Comparison of ENCODE assay signal across 1 cellular context in the genomic region with DNA sequence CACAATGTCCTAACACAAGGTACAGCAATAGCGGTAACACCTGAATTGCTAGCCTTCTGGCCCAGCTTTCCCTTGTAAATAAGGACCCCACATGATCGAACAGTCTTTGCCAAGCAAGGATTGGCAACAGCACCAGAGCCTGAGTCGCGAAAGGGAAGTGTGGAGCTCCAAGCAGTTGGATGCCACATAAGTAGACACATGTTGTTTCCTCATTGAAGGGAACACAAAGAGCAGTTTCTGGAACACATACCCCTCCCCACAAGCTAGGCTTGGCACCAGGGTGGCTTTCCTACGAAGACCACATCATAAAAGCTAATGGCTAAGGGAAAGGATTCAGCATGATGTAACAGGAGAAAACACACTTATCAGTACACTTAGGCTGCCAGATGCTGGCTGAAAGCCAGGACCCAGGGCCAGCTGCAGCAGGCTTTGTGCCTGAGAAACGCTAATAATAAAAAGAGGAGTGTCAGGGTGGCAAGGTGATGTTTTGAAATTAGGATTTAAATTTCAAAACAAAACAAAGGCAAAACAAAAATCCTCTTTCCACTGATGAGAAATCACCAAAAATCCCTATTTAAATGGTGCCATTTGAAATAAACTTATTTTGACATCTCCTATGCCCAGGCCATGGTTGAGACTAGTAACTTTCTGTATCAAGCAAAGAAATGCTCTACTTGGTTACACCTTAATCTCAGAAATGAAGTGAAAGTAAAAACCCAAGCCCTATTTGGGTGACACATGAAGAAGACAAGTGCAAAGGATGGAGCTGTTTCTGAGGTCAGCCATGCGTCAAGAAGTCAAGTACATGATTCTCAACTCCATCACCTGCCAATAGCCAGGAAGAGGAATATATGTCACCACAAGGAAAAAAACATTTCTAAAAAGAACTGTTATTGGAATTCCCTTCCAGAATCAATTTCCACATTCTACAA.
A peak's percentile ranks its signal among the peaks of the same experiment; 100 is the strongest.
TF ChIP-seq lines count a peak whose summit lies in the region.

No MANE protein-coding gene starts in this region.

TF ChIP-seq in HEK293, 187 proteins besides CTCF, POLR2A, EP300 and RAD21 (continued from another document):
- TF ChIP-seq, protein P1, sequence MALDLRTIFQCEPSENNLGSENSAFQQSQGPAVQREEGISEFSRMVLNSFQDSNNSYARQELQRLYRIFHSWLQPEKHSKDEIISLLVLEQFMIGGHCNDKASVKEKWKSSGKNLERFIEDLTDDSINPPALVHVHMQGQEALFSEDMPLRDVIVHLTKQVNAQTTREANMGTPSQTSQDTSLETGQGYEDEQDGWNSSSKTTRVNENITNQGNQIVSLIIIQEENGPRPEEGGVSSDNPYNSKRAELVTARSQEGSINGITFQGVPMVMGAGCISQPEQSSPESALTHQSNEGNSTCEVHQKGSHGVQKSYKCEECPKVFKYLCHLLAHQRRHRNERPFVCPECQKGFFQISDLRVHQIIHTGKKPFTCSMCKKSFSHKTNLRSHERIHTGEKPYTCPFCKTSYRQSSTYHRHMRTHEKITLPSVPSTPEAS (tag by site-specific recombination; IDR thresholded peaks at IDR 0.05) = no peak
- peak; percentile 60 for TF ChIP-seq WT1 (tag by site-specific recombination; IDR thresholded peaks at IDR 0.05)
- no peak for TF ChIP-seq ZNF223 (tag by site-specific recombination; IDR thresholded peaks at IDR 0.05)
- TF ChIP-seq ZNF670 (tag by site-specific recombination; IDR thresholded peaks at IDR 0.05; ENCODE audit: low read depth) = no peak
- TF ChIP-seq RBAK (tag by site-specific recombination; IDR thresholded peaks at IDR 0.05) = no peak
- TF ChIP-seq ZNF621 (tag by site-specific recombination; IDR thresholded peaks at IDR 0.05) = no peak
- peak; percentile 29; the same call in 1 of the 2 replicates for TF ChIP-seq ZNF600 (tag by site-specific recombination; IDR thresholded peaks at IDR 0.05)
- TF ChIP-seq, protein P2, sequence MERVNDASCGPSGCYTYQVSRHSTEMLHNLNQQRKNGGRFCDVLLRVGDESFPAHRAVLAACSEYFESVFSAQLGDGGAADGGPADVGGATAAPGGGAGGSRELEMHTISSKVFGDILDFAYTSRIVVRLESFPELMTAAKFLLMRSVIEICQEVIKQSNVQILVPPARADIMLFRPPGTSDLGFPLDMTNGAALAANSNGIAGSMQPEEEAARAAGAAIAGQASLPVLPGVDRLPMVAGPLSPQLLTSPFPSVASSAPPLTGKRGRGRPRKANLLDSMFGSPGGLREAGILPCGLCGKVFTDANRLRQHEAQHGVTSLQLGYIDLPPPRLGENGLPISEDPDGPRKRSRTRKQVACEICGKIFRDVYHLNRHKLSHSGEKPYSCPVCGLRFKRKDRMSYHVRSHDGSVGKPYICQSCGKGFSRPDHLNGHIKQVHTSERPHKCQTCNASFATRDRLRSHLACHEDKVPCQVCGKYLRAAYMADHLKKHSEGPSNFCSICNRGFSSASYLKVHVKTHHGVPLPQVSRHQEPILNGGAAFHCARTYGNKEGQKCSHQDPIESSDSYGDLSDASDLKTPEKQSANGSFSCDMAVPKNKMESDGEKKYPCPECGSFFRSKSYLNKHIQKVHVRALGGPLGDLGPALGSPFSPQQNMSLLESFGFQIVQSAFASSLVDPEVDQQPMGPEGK (tag by site-specific recombination; IDR thresholded peaks at IDR 0.05) = peak; percentile 71
- TF ChIP-seq EGR2 (tag by site-specific recombination; IDR thresholded peaks at IDR 0.05; ENCODE audit: low read depth) = no peak
- TF ChIP-seq ZNF843 (tag by site-specific recombination; IDR thresholded peaks at IDR 0.05) = 0 out of 2 replicates have a peak, but pooled peaks have one; percentile 50
- TF ChIP-seq ZNF561 (tag by site-specific recombination; IDR thresholded peaks at IDR 0.05; ENCODE audit: borderline replicate concordance) = peak; percentile 91
- TF ChIP-seq ZSCAN23 (tag by site-specific recombination; IDR thresholded peaks at IDR 0.05) = no peak
- TF ChIP-seq ZNF610 (tag by site-specific recombination; IDR thresholded peaks at IDR 0.05; ENCODE audit: borderline replicate concordance) = 0 out of 2 replicates have a peak, but pooled peaks have one; percentile 16
- no peak for TF ChIP-seq ZNF23 (tag by site-specific recombination; IDR thresholded peaks at IDR 0.05; ENCODE audit: borderline replicate concordance)
- no peak for TF ChIP-seq ZNF248 (tag by site-specific recombination; IDR thresholded peaks at IDR 0.05)
- TF ChIP-seq, protein P3, sequence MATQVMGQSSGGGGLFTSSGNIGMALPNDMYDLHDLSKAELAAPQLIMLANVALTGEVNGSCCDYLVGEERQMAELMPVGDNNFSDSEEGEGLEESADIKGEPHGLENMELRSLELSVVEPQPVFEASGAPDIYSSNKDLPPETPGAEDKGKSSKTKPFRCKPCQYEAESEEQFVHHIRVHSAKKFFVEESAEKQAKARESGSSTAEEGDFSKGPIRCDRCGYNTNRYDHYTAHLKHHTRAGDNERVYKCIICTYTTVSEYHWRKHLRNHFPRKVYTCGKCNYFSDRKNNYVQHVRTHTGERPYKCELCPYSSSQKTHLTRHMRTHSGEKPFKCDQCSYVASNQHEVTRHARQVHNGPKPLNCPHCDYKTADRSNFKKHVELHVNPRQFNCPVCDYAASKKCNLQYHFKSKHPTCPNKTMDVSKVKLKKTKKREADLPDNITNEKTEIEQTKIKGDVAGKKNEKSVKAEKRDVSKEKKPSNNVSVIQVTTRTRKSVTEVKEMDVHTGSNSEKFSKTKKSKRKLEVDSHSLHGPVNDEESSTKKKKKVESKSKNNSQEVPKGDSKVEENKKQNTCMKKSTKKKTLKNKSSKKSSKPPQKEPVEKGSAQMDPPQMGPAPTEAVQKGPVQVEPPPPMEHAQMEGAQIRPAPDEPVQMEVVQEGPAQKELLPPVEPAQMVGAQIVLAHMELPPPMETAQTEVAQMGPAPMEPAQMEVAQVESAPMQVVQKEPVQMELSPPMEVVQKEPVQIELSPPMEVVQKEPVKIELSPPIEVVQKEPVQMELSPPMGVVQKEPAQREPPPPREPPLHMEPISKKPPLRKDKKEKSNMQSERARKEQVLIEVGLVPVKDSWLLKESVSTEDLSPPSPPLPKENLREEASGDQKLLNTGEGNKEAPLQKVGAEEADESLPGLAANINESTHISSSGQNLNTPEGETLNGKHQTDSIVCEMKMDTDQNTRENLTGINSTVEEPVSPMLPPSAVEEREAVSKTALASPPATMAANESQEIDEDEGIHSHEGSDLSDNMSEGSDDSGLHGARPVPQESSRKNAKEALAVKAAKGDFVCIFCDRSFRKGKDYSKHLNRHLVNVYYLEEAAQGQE (tag by site-specific recombination; IDR thresholded peaks at IDR 0.05) = no peak
- peak; percentile 92 for TF ChIP-seq ZEB2 (tag by site-specific recombination; IDR thresholded peaks at IDR 0.05)
- no peak for TF ChIP-seq GLI4 (tag by site-specific recombination; IDR thresholded peaks at IDR 0.05)
- TF ChIP-seq, protein P4, sequence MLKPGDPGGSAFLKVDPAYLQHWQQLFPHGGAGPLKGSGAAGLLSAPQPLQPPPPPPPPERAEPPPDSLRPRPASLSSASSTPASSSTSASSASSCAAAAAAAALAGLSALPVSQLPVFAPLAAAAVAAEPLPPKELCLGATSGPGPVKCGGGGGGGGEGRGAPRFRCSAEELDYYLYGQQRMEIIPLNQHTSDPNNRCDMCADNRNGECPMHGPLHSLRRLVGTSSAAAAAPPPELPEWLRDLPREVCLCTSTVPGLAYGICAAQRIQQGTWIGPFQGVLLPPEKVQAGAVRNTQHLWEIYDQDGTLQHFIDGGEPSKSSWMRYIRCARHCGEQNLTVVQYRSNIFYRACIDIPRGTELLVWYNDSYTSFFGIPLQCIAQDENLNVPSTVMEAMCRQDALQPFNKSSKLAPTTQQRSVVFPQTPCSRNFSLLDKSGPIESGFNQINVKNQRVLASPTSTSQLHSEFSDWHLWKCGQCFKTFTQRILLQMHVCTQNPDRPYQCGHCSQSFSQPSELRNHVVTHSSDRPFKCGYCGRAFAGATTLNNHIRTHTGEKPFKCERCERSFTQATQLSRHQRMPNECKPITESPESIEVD (tag by site-specific recombination; IDR thresholded peaks at IDR 0.05) = peak; percentile 69; the same call in 1 of the 2 replicates
- no peak for TF ChIP-seq ZNF571 (tag by site-specific recombination; IDR thresholded peaks at IDR 0.05)
- peak; percentile 68 for TF ChIP-seq ZXDB (tag by site-specific recombination; IDR thresholded peaks at IDR 0.05)
- TF ChIP-seq, protein P5, sequence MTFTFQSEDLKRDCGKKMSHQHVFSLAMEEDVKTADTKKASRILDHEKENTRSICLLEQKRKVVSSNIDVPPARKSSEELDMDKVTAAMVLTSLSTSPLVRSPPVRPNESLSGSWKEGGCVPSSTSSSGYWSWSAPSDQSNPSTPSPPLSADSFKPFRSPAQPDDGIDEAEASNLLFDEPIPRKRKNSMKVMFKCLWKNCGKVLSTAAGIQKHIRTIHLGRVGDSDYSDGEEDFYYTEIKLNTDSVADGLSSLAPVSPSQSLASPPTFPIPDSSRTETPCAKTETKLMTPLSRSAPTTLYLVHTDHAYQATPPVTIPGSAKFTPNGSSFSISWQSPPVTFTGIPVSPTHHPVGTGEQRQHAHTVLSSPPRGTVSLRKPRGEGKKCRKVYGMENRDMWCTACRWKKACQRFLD (tag by site-specific recombination; IDR thresholded peaks at IDR 0.05) = no peak
